ENCODE assay signal across 9 cellular contexts in the genomic region with DNA sequence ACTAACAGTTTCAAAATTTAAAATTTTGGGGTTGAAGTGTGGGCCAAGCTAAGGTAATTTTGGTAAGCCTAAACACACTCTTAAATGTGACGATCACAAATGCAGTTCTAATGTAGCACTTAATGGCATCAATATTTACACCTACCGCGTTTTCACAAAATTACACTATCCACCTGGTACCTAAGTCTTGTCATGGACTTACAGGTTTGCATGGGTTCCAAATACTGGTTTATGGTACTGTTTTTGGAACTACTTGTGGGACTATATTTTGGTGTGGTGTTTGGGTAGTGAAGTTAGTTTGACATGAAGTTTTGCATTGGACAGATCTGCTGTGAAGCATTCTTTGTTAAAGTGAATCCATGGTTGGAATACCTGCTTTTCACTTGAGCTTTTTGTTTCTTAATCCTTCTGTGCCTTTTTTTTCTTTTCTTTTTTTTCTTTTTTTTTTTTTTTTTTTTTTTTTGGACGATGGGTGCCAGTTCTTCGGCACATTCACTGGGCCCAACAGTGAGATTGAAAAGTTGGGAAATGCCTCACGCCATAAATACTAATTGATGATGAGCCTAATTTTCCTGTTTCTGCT. TPM values are rescaled to one million over a fixed set of nuclear protein-coding genes. Genes with fewer than 3 reads are reported as not detected.
A peak's percentile ranks its signal among the peaks of the same experiment; 100 is the strongest.
DNase-seq lines count a peak whose midpoint lies in the region; ATAC-seq and TF ChIP-seq lines count a peak whose summit lies in the region.
"Had no signal": no experiment of that assay in that cellular context is flagged by ENCODE, and none has a peak within 500 bp of the region (broad histone marks: within the 10 kb centered on the region; RNA-seq: fewer than 3 reads in every experiment).

No MANE protein-coding gene starts in this region.

- H3K4me2 ChIP-seq in MM.1S (ENCODE audit: low read depth, low read length): 0 out of 2 replicates have a peak overlapping the region, but pooled peaks have one; percentile 1

- H3K4me3 ChIP-seq in CD8-positive, alpha-beta T cell (ENCODE audit: low read depth, low read length): peak overlapping the region; percentile 40
- no peak overlapping the region for H3K4me3 ChIP-seq in MM.1S (ENCODE audit: low read length)
- H3K4me3 ChIP-seq: SJCRH30 had no signal

- no peak for TF ChIP-seq CTCF in CD8-positive, alpha-beta T cell (IDR thresholded peaks at IDR 0.05)
- TF ChIP-seq CTCF in MM.1S (IDR thresholded peaks at IDR 0.05; ENCODE audit: low read length) (no peak), chondrocyte (IDR thresholded peaks at IDR 0.05) (no peak), natural killer cell (IDR thresholded peaks at IDR 0.05) (no peak)

- H3K27me3 ChIP-seq in CD8-positive, alpha-beta T cell (ENCODE audit: insufficient read depth, low read length): no peaks in the 10 kb centered on the region
- no peaks in the 10 kb centered on the region for H3K27me3 ChIP-seq in MM.1S (replicated peaks; ENCODE audit: insufficient read depth, low read length)
- H3K27me3 ChIP-seq: SJCRH30 had no signal

- H3K4me3 Mint-ChIP-seq in CD8-positive, alpha-beta T cell: peak overlapping the region; percentile 97
- H3K4me3 Mint-ChIP-seq in chondrocyte (ENCODE audit: unreplicated experiment) (peak overlapping the region; percentile 61), natural killer cell (peak overlapping the region; percentile 72)

- ATAC-seq in CD8-positive, alpha-beta T cell: no peak
- no peak for ATAC-seq in natural killer cell

- no peaks in the 10 kb centered on the region for H3K9me3 ChIP-seq in CD8-positive, alpha-beta T cell (ENCODE audit: low read length)
- H3K9me3 ChIP-seq in MM.1S (replicated peaks; ENCODE audit: insufficient read depth, low read length): no peaks in the 10 kb centered on the region
- H3K9me3 ChIP-seq: SJCRH30 had no signal

- H3K9ac ChIP-seq in MM.1S (ENCODE audit: low read length): no peak overlapping the region

- H3K27ac Mint-ChIP-seq in CD8-positive, alpha-beta T cell: peak overlapping the region; percentile 67
- peak overlapping the region; percentile 79 for H3K27ac Mint-ChIP-seq in chondrocyte (ENCODE audit: unreplicated experiment)
- H3K27ac Mint-ChIP-seq in natural killer cell: peak overlapping the region; percentile 97 to 99

- peaks cover 93% of the 10 kb centered on the region for H4K20me1 ChIP-seq in MM.1S (ENCODE audit: insufficient read depth, low read length)

- no peak overlapping the region for H2AFZ ChIP-seq in MM.1S (ENCODE audit: low read length)

- peaks cover 85% of the 10 kb centered on the region for H3K36me3 ChIP-seq in CD8-positive, alpha-beta T cell (ENCODE audit: insufficient read depth, low read length)
- H3K36me3 ChIP-seq in MM.1S (replicated peaks; ENCODE audit: insufficient read depth, low read length): peaks cover 72% of the 10 kb centered on the region

- H3K9me2 ChIP-seq in MM.1S (replicated peaks; ENCODE audit: insufficient read depth, low read length): no peaks in the 10 kb centered on the region

- intact Hi-C loops in CD8-positive, alpha-beta T cell (cut with DNase I, micrococcal nuclease): loop anchor here in 1 of 2 experiments (10.0 kb wide), 1 partner anchor 574 kb away; a partner anchor contains a TSS
- intact Hi-C loops in natural killer cell (cut with micrococcal nuclease): no loop called here

- peaks cover 100% of the 10 kb centered on the region for H3K79me2 ChIP-seq in MM.1S (ENCODE audit: low read length)

- H3F3A ChIP-seq in MM.1S (ENCODE audit: insufficient read depth, low read length): peaks cover 75% of the 10 kb centered on the region

- peak overlapping the region; percentile 62 for H3K27ac ChIP-seq in CD8-positive, alpha-beta T cell (ENCODE audit: low read depth, low read length)
- H3K27ac ChIP-seq in MM.1S (ENCODE audit: low read length): no peak overlapping the region
- H3K27ac ChIP-seq: SJCRH30 had no signal

- H3K9me3 Mint-ChIP-seq in CD8-positive, alpha-beta T cell: no peaks in the 10 kb centered on the region
- H3K9me3 Mint-ChIP-seq in chondrocyte (ENCODE audit: low read depth) (no peaks in the 10 kb centered on the region), natural killer cell (no peaks in the 10 kb centered on the region)

- CTCF ChIA-PET in CD8-positive, alpha-beta T cell (lab: Charles Lee): interaction anchor here (0.7 to 4.8 kb wide), 3 partner anchors 14 to 165 kb away, joined by 3 to 22 read pairs (median 3); no protein-coding TSS in a partner anchor

- DNase-seq in CD8-positive, alpha-beta T cell: no peak
- DNase-seq in MM.1S (no peak), chondrocyte (ENCODE audit: low spot score) (no peak), natural killer cell (no peak), NCI-H82 (lab: John Stamatoyannopoulos, UW) (no peak), CD1c-positive myeloid dendritic cell (ENCODE audit: extremely low spot score) (no peak), NCI-H2171 treated with DMSO at 0.1 percent for 48 hours (lab: John Stamatoyannopoulos, UW) (no peak), GM19238 (ENCODE audit: insufficient read length, low spot score) (no peak)
- DNase-seq: SJCRH30 had no signal

- H3K4me1 ChIP-seq in CD8-positive, alpha-beta T cell (ENCODE audit: insufficient read depth, low read length): peaks cover 87% of the 10 kb centered on the region
- peaks cover 24% of the 10 kb centered on the region for H3K4me1 ChIP-seq in MM.1S (ENCODE audit: low read length)

- POLR2A ChIA-PET in CD8-positive, alpha-beta T cell (lab: Charles Lee): interaction anchor here (0.6 to 10.2 kb wide), 7 partner anchors 10 to 783 kb away, joined by 3 to 141 read pairs (median 3); no protein-coding TSS in a partner anchor

- H3K36me3 Mint-ChIP-seq in CD8-positive, alpha-beta T cell: peaks cover 96% of the 10 kb centered on the region
- peaks cover 69% of the 10 kb centered on the region for H3K36me3 Mint-ChIP-seq in chondrocyte (ENCODE audit: low read depth)
- H3K36me3 Mint-ChIP-seq in natural killer cell: peaks cover 57% of the 10 kb centered on the region

- no peaks in the 10 kb centered on the region for H3K27me3 Mint-ChIP-seq in CD8-positive, alpha-beta T cell (ENCODE audit: low read depth)
- H3K27me3 Mint-ChIP-seq in chondrocyte (ENCODE audit: low read depth): no peaks in the 10 kb centered on the region
- no peaks in the 10 kb centered on the region for H3K27me3 Mint-ChIP-seq in natural killer cell (ENCODE audit: low read depth in 2 of 2)

- peaks cover 87% of the 10 kb centered on the region for H3K4me1 Mint-ChIP-seq in CD8-positive, alpha-beta T cell (ENCODE audit: low read depth)
- H3K4me1 Mint-ChIP-seq in chondrocyte (ENCODE audit: low read depth) (peaks cover 88% of the 10 kb centered on the region), natural killer cell (peaks cover 75 to 79% of the 10 kb centered on the region in 2 donors)

RNA-seq across cellular contexts. Expression of a gene that starts 6.5 kb away (rescaled TPM):
- 100 to 1,000 TPM; 620 to 627 TPM for total RNA-seq in CD8-positive, alpha-beta T cell
- total RNA-seq in chondrocyte (180 to 233 TPM (median 191 TPM) in 3 replicates), natural killer cell (100 to 1,000 TPM; 445 to 526 (median 447) TPM)

RNA-seq across cellular contexts. Expression of a gene that starts 53.4 kb away (rescaled TPM):
- 10 to 100 TPM; 37.6 to 38.7 TPM for total RNA-seq in CD8-positive, alpha-beta T cell
- total RNA-seq in chondrocyte (60.4 to 65.1 TPM (median 63.2 TPM) in 3 replicates), natural killer cell (100 to 1,000 TPM; 105 to 157 (median 126) TPM)
